ENCODE assay signal across 8 cellular contexts in genomic region chr20:36435799-36436541, GRCh38.
DNase-seq lines count a peak whose midpoint lies in the region; ATAC-seq and TF ChIP-seq lines count a peak whose summit lies in the region.

No MANE protein-coding gene starts in this region.

- H3K9me2 ChIP-seq in HCT116 (ENCODE audit: insufficient read depth): no peaks in the 10 kb centered on the region

- H3K9me3 Mint-ChIP-seq in glutamatergic neuron (ENCODE audit: unreplicated experiment): no peaks in the 10 kb centered on the region

- no peak overlapping the region for H2AFZ ChIP-seq in HCT116 (ENCODE audit: low read depth, low read length, poor library complexity, severe bottlenecking)
- no peak overlapping the region for H2AFZ ChIP-seq in trophoblast cell (ENCODE audit: insufficient read depth, low read length, poor library complexity)

- no peaks in the 10 kb centered on the region for H3K79me2 ChIP-seq in HCT116 (ENCODE audit: insufficient read depth, low read length)
- H3K79me2 ChIP-seq in trophoblast cell (ENCODE audit: control insufficient read depth, insufficient read depth, low read length, poor library complexity): no peaks in the 10 kb centered on the region

- no peak overlapping the region for H3K27ac Mint-ChIP-seq in glutamatergic neuron (ENCODE audit: unreplicated experiment)

- no peaks in the 10 kb centered on the region for H3K79me1 ChIP-seq in trophoblast cell (ENCODE audit: low read length)

- H4K8ac ChIP-seq in trophoblast cell (ENCODE audit: low read depth, low read length): no peak overlapping the region

- BruUV-seq in HCT116 (replicated peaks; lab: Mats Ljungman, UMichigan): no TSS peak

- no peak; the same call in 1 of the 2 replicates for TF ChIP-seq RAD21 in HCT116 (IDR thresholded peaks at IDR 0.05; ENCODE audit: low read depth)

- POLR2A ChIA-PET in HCT116 (lab: Charles Lee): no interaction called here

- H2AK5ac ChIP-seq in trophoblast cell (ENCODE audit: low read length): no peak overlapping the region

- H3K4me3 ChIP-seq in HCT116 (replicated peaks in 1 of 2; ENCODE audit: low read depth in 1 of 2, low read length in 2 of 2): peak overlapping the region; percentile 9 to 34; a peak in 3 of 4 replicates
- peak overlapping the region; percentile 22 for H3K4me3 ChIP-seq in RWPE2 (ENCODE audit: severe bottlenecking)
- peak overlapping the region; percentile 3 for H3K4me3 ChIP-seq in trophoblast cell (ENCODE audit: low read depth, low read length)
- H3K4me3 ChIP-seq in tibial nerve: peak overlapping the region; percentile 17 to 49 (median 35)

- H3K9me3 ChIP-seq in HCT116 (ENCODE audit: control insufficient read depth in 1 of 2, insufficient read depth in 1 of 2, low read depth in 1 of 2, low read length in 2 of 2): no peaks in the 10 kb centered on the region
- H3K9me3 ChIP-seq in RWPE2 (ENCODE audit: severe bottlenecking): no peaks in the 10 kb centered on the region
- peaks cover 3% of the 10 kb centered on the region for H3K9me3 ChIP-seq in trophoblast cell (ENCODE audit: insufficient read depth, low read depth, low read length)
- H3K9me3 ChIP-seq in tibial nerve: no peaks in the 10 kb centered on the region

- intact Hi-C loops in HCT116 (cut with micrococcal nuclease): loop anchor here (5.0 kb wide), 1 partner anchor 444 kb away; no protein-coding TSS in a partner anchor

- H4K12ac ChIP-seq in trophoblast cell (ENCODE audit: low read depth, low read length): no peak overlapping the region

- no peak overlapping the region for H4K91ac ChIP-seq in trophoblast cell (ENCODE audit: low read depth, low read length)

- H3K36me3 ChIP-seq in HCT116 (ENCODE audit: control insufficient read depth in 1 of 2, insufficient read depth in 2 of 2, low read length in 2 of 2) (no peaks in the 10 kb centered on the region), RWPE2 (ENCODE audit: low read depth) (no peaks in the 10 kb centered on the region), trophoblast cell (ENCODE audit: control insufficient read depth in 1 of 2, insufficient read depth in 2 of 2, low read length in 2 of 2) (no peaks in the 10 kb centered on the region), tibial nerve (no peaks in the 10 kb centered on the region)

- TF ChIP-seq CTCF in HCT116 (IDR thresholded peaks at IDR 0.05 in 2 of 3, conservative IDR thresholded peaks at IDR 0.05 in 1 of 3; ENCODE audit: borderline replicate concordance in 1 of 3, insufficient read depth in 1 of 3, low read depth in 2 of 3, low read length in 2 of 3) (no peak), RWPE2 (IDR thresholded peaks at IDR 0.05; ENCODE audit: poor library complexity, severe bottlenecking) (peak; percentile 33), glutamatergic neuron (IDR thresholded peaks at IDR 0.05; ENCODE audit: partially characterized antibody, unreplicated experiment) (no peak), tibial nerve (IDR thresholded peaks at IDR 0.05) (no peak)

- no peak overlapping the region for H3K4ac ChIP-seq in trophoblast cell (ENCODE audit: low read depth, low read length)

- H3K36me3 Mint-ChIP-seq in glutamatergic neuron (ENCODE audit: unreplicated experiment): no peaks in the 10 kb centered on the region

- H2BK5ac ChIP-seq in trophoblast cell (ENCODE audit: low read depth, low read length, poor library complexity): no peak overlapping the region

- H3K18ac ChIP-seq in trophoblast cell (ENCODE audit: low read length): no peak overlapping the region

- H3K4me1 ChIP-seq in HCT116 (ENCODE audit: control insufficient read depth in 1 of 2, insufficient read depth in 2 of 2, low read length in 2 of 2) (peaks cover 3 to 16% of the 10 kb centered on the region in 2 experiments; a peak in 1 of 4 replicates), RWPE2 (ENCODE audit: insufficient read depth, poor library complexity, severe bottlenecking) (no peaks in the 10 kb centered on the region), trophoblast cell (ENCODE audit: control insufficient read depth in 1 of 2, insufficient read depth in 2 of 2, low read length in 2 of 2) (no peaks in the 10 kb centered on the region), tibial nerve (peaks cover 0 to 13% (median 1%) of the 10 kb centered on the region in 4 donors)

- TF ChIP-seq POLR2A in HCT116 (IDR thresholded peaks at IDR 0.05; ENCODE audit: borderline replicate concordance, extremely low read depth, insufficient read depth, insufficient read length): no peak
- no peak for TF ChIP-seq POLR2A in tibial nerve (IDR thresholded peaks at IDR 0.05)

- DNase-seq in HCT116 (ENCODE audit: low read depth, low spot score) (peak; percentile 90), RWPE2 (ENCODE audit: low spot score) (peak; percentile 98), glutamatergic neuron (peak; percentile 72), trophoblast cell (peak; percentile 95 to 96), tibial nerve (ENCODE audit: low spot score in 2 of 2) (peak; percentile 37 to 38), OCI-M2 (lab: John Stamatoyannopoulos, UW; ENCODE audit: unreplicated experiment) (no peak)
- DNase-seq in activated naive CD4-positive, alpha-beta T cell (lab: John Stamatoyannopoulos, UW): peak; percentile 49 to 82 (median 66)

- RAD21 ChIA-PET in HCT116 (lab: Charles Lee; ENCODE audit: low non-redundant PET in 1 of 2, low total read pairs in 2 of 2, uncharacterized antibody in 2 of 2, unreplicated experiment in 2 of 2): interaction anchor here in 1 of 2 experiments (1.3 kb wide), 1 partner anchor 233 kb away, joined by 4 read pairs; no protein-coding TSS in a partner anchor

- H3K4me1 Mint-ChIP-seq in glutamatergic neuron (ENCODE audit: low read depth, unreplicated experiment): peaks cover 11% of the 10 kb centered on the region

- peak; percentile 96 for ATAC-seq in HCT116
- peak; percentile 82 for ATAC-seq in RWPE2 (ENCODE audit: low read depth)
- no peak for ATAC-seq in HG02623 (IDR thresholded peaks at IDR 0.05; ENCODE audit: unreplicated experiment)

- H3K4me2 ChIP-seq in HCT116 (ENCODE audit: low read length) (peak overlapping the region; percentile 59), trophoblast cell (ENCODE audit: low read length) (no peak overlapping the region)

- H3K14ac ChIP-seq in trophoblast cell (ENCODE audit: low read length): no peak overlapping the region

- H2BK12ac ChIP-seq in trophoblast cell (ENCODE audit: low read length): no peak overlapping the region

- H3K27ac ChIP-seq in HCT116 (ENCODE audit: low read depth, low read length) (no peak overlapping the region; the same call in 1 of the 2 replicates), RWPE2 (ENCODE audit: poor library complexity, severe bottlenecking) (no peak overlapping the region), trophoblast cell (ENCODE audit: low read depth, low read length) (no peak overlapping the region), tibial nerve (peak overlapping the region in 1 of 4 donors; percentile 58)

- H3K27me3 ChIP-seq in HCT116 (ENCODE audit: insufficient read depth, low read length): no peaks in the 10 kb centered on the region
- H3K27me3 ChIP-seq in RWPE2 (ENCODE audit: insufficient read depth, poor library complexity, severe bottlenecking): no peaks in the 10 kb centered on the region
- H3K27me3 ChIP-seq in trophoblast cell (ENCODE audit: insufficient read depth, low read length): no peaks in the 10 kb centered on the region
- H3K27me3 ChIP-seq in tibial nerve: peaks cover 0 to 18% of the 10 kb centered on the region in 2 donors

- CTCF ChIA-PET in HCT116 (lab: Charles Lee): interaction anchor here (0.6 to 1.6 kb wide), 5 partner anchors 36 to 280 kb away, joined by 3 to 7 read pairs (median 5); no protein-coding TSS in a partner anchor

- no peak overlapping the region for H2BK120ac ChIP-seq in trophoblast cell (ENCODE audit: insufficient read depth, low read length, poor library complexity)

- no CpG with 5 or more reads among the region's 52 CpGs for WGBS in trophoblast cell (ENCODE audit: extremely low coverage, insufficient coverage, insufficient read length)
- WGBS in tibial nerve, 2 donors: 25 to 35% methylated on average over 11 to 36 of the region's 52 CpGs

- H4K20me1 ChIP-seq in HCT116 (ENCODE audit: insufficient read depth): no peaks in the 10 kb centered on the region

- H3K27me3 Mint-ChIP-seq in glutamatergic neuron (ENCODE audit: unreplicated experiment): peaks cover 13% of the 10 kb centered on the region

- TF ChIP-seq EP300 in tibial nerve (IDR thresholded peaks at IDR 0.05): no peak

- H3K9ac ChIP-seq in HCT116 (ENCODE audit: low read length) (no peak overlapping the region), trophoblast cell (ENCODE audit: low read length) (no peak overlapping the region)

- no peak overlapping the region for H3K23ac ChIP-seq in trophoblast cell (ENCODE audit: low read length)

- no peak overlapping the region for H3K4me3 Mint-ChIP-seq in glutamatergic neuron (ENCODE audit: unreplicated experiment)

TF ChIP-seq in HCT116, 20 proteins besides CTCF, POLR2A, EP300 and RAD21 (continues in another document):
- TF ChIP-seq, protein P1, sequence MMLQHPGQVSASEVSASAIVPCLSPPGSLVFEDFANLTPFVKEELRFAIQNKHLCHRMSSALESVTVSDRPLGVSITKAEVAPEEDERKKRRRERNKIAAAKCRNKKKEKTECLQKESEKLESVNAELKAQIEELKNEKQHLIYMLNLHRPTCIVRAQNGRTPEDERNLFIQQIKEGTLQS (IDR thresholded peaks at IDR 0.05): no peak
- TF ChIP-seq SIN3A (IDR thresholded peaks at IDR 0.05; ENCODE audit: low read depth): no peak
- TF ChIP-seq CBX3 (IDR thresholded peaks at IDR 0.05; ENCODE audit: low read depth): no peak
- TF ChIP-seq, protein P2, sequence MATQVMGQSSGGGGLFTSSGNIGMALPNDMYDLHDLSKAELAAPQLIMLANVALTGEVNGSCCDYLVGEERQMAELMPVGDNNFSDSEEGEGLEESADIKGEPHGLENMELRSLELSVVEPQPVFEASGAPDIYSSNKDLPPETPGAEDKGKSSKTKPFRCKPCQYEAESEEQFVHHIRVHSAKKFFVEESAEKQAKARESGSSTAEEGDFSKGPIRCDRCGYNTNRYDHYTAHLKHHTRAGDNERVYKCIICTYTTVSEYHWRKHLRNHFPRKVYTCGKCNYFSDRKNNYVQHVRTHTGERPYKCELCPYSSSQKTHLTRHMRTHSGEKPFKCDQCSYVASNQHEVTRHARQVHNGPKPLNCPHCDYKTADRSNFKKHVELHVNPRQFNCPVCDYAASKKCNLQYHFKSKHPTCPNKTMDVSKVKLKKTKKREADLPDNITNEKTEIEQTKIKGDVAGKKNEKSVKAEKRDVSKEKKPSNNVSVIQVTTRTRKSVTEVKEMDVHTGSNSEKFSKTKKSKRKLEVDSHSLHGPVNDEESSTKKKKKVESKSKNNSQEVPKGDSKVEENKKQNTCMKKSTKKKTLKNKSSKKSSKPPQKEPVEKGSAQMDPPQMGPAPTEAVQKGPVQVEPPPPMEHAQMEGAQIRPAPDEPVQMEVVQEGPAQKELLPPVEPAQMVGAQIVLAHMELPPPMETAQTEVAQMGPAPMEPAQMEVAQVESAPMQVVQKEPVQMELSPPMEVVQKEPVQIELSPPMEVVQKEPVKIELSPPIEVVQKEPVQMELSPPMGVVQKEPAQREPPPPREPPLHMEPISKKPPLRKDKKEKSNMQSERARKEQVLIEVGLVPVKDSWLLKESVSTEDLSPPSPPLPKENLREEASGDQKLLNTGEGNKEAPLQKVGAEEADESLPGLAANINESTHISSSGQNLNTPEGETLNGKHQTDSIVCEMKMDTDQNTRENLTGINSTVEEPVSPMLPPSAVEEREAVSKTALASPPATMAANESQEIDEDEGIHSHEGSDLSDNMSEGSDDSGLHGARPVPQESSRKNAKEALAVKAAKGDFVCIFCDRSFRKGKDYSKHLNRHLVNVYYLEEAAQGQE (IDR thresholded peaks at IDR 0.05; ENCODE audit: low read depth): no peak
